ENCODE assay signal across 1 cellular context in the genomic region with DNA sequence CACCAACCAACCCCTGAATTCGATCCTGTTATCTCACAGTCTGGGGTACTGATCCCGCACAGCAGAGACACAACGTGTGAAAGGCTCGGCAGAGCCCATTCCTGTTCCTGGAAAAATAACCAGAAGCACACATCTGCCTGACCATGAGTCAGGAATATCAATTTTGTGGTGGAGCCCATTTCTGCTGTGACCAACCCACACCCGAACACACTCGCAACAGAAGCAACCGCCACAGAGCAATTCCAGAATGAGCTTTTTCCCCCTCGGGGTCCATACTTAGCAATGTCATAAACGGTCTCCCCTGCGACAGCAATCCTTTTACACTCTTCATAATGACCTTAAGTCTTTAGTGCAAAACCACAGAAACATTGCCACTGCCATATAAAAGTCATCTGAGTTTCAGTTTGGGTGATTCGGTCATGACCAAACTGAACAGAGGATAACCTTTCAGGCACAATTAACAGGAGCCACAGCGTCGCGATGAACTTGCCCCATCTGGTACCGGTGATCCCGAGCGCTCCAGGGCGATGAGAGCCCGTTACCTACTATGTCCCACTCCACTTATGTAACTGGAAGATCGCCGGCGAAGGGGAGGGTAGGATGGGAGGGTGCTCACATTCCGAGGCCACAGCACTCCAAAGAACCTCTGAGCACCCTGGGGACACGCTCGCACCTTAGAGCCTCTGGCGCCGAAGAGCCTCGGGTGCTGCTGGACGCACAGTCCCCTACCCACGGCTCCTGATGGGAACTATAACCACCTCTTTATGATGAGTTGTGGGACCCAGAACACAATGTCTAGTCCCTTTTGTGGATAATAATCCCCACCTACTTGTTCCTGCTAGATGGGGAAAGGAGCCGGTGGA.
TF ChIP-seq lines count a peak whose summit lies in the region.

No MANE protein-coding gene starts in this region.

TF ChIP-seq in SK-N-SH treated with all-trans-retinoic acid at 6 μM for 48 hours, 23 proteins besides CTCF, POLR2A, EP300 and RAD21 (continued from another document):
- TF ChIP-seq, protein P1, sequence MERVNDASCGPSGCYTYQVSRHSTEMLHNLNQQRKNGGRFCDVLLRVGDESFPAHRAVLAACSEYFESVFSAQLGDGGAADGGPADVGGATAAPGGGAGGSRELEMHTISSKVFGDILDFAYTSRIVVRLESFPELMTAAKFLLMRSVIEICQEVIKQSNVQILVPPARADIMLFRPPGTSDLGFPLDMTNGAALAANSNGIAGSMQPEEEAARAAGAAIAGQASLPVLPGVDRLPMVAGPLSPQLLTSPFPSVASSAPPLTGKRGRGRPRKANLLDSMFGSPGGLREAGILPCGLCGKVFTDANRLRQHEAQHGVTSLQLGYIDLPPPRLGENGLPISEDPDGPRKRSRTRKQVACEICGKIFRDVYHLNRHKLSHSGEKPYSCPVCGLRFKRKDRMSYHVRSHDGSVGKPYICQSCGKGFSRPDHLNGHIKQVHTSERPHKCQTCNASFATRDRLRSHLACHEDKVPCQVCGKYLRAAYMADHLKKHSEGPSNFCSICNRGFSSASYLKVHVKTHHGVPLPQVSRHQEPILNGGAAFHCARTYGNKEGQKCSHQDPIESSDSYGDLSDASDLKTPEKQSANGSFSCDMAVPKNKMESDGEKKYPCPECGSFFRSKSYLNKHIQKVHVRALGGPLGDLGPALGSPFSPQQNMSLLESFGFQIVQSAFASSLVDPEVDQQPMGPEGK (CRISPR knock-in tag; IDR thresholded peaks at IDR 0.05; ENCODE audit: borderline replicate concordance) = no peak
